16 cellular contexts compared by ENCODE assay signal in genomic region chr10:117568226-117568625, GRCh38. TPM values are rescaled to one million over a fixed set of nuclear protein-coding genes. Genes with fewer than 3 reads are reported as not detected.
DNase-seq lines count a peak whose midpoint lies in the region; ATAC-seq and TF ChIP-seq lines count a peak whose summit lies in the region.
"Had no signal": no experiment of that assay in that cellular context is flagged by ENCODE, and none has a peak within 500 bp of the region (broad histone marks: within the 10 kb centered on the region; RNA-seq: fewer than 3 reads in every experiment).

No MANE protein-coding gene starts in this region.

- H4K8ac ChIP-seq in mesendoderm (ENCODE audit: low read depth, low read length) = no peak overlapping the region

- H3K79me1 ChIP-seq in mesendoderm (ENCODE audit: low read length) = no peaks in the 10 kb centered on the region

- H3K4me1 ChIP-seq in mesendoderm (ENCODE audit: control insufficient read depth, low read depth, low read length) (no peaks in the 10 kb centered on the region), left lung (no peaks in the 10 kb centered on the region)
- H3K4me1 ChIP-seq: BLaER1 had no signal

- H3K36me3 ChIP-seq in mesendoderm (ENCODE audit: control insufficient read depth, insufficient read depth, low read length) (no peaks in the 10 kb centered on the region), left lung (no peaks in the 10 kb centered on the region)
- H3K36me3 ChIP-seq: BLaER1 had no signal

- WGBS in mesendoderm (ENCODE audit: extremely low coverage, insufficient coverage, low lambda C conversion rate) = no CpG with 5 or more reads among the region's 7 CpGs

- intact Hi-C loops in left cardiac atrium (cut with DNase I) (no loop called here), left lung (cut with DNase I) (no loop called here)

- H4K5ac ChIP-seq in mesendoderm (ENCODE audit: low read length) = no peak overlapping the region

- TF ChIP-seq CTCF in fibroblast of mammary gland (conservative IDR thresholded peaks at IDR 0.05; ENCODE audit: control insufficient read depth, insufficient read depth, low read depth, low read length) (no peak), left lung (IDR thresholded peaks at IDR 0.05) (no peak)

- peak; percentile 72 for DNase-seq in GM03348 (ENCODE audit: low spot score)
- peak; percentile 37 for DNase-seq in fibroblast of mammary gland (ENCODE audit: low read depth)
- peak; percentile 33 for DNase-seq in mesendoderm
- no peak for DNase-seq in left cardiac atrium
- no peak for DNase-seq in left lung
- DNase-seq in DMS 273 (lab: John Stamatoyannopoulos, UW; ENCODE audit: unreplicated experiment) = no peak
- DNase-seq in effector CD4-positive, alpha-beta T cell = no peak
- DNase-seq: AML-193; Caco-2; CD8-positive, alpha-beta memory T cell; DMS53; GOT3; H9; IMR-90 had no signal

- H3K9me3 ChIP-seq in left lung = no peaks in the 10 kb centered on the region
- H3K9me3 ChIP-seq: BLaER1, Caco-2 had no signal

- no peak overlapping the region for H2BK5ac ChIP-seq in mesendoderm (ENCODE audit: low read length)

- no peaks in the 10 kb centered on the region for H3K79me2 ChIP-seq in mesendoderm (ENCODE audit: control insufficient read depth, insufficient read depth, low read length)

- no peak overlapping the region for H3K18ac ChIP-seq in mesendoderm (ENCODE audit: low read length)

- ATAC-seq in left cardiac atrium (no peak), left lung (no peak)

- no peak overlapping the region for H2AK5ac ChIP-seq in mesendoderm (ENCODE audit: low read length)

- H3K27me3 ChIP-seq in mesendoderm (ENCODE audit: insufficient read depth, low read length, poor library complexity) (no peaks in the 10 kb centered on the region), left lung (peaks cover 0 to 69% of the 10 kb centered on the region in 2 donors)
- H3K27me3 ChIP-seq: BLaER1 had no signal

- no peak overlapping the region for H2BK15ac ChIP-seq in mesendoderm (replicated peaks; ENCODE audit: low read depth)

- no peak overlapping the region for H3K4ac ChIP-seq in mesendoderm (ENCODE audit: low read depth, low read length)

- no peak overlapping the region for H3K56ac ChIP-seq in mesendoderm (ENCODE audit: low read length)

- H2BK120ac ChIP-seq in mesendoderm (ENCODE audit: low read depth, low read length) = no peak overlapping the region

- H3K27ac ChIP-seq in mesendoderm (ENCODE audit: low read depth, low read length) = no peak overlapping the region
- no peak overlapping the region for H3K27ac ChIP-seq in left lung
- H3K27ac ChIP-seq: BLaER1 had no signal

- H3K23ac ChIP-seq in mesendoderm (ENCODE audit: low read length) = no peak overlapping the region

- no peak overlapping the region for H3K4me2 ChIP-seq in mesendoderm (ENCODE audit: low read length)
- H3K4me2 ChIP-seq: BLaER1 had no signal

- H3K9ac ChIP-seq in mesendoderm (ENCODE audit: low read length) = no peak overlapping the region
- H3K9ac ChIP-seq: BLaER1 had no signal

- H3K4me3 ChIP-seq in fibroblast of mammary gland (ENCODE audit: control insufficient read depth, low read depth, low read length) = no peak overlapping the region
- H3K4me3 ChIP-seq in mesendoderm (ENCODE audit: low read length) = no peak overlapping the region
- H3K4me3 ChIP-seq in left lung = no peak overlapping the region
- H3K4me3 ChIP-seq: BLaER1 had no signal

RNA-seq across cellular contexts. Expression of gene EMX2, which starts 25.7 kb away (rescaled TPM):
- polyA plus RNA-seq in mesendoderm (2013, experiment 1 of 2) = 0.04 TPM
- not detected for polyA plus RNA-seq in mesendoderm (2013, experiment 2 of 2)
- total RNA-seq in left cardiac atrium = under 1 TPM; 0.26 to 0.56 TPM
- total RNA-seq in left lung = not detected
- total RNA-seq: CD8-positive, alpha-beta memory T cell; H9; HT-29; IMR-90 had no signal
- polyA plus RNA-seq: CD8-positive, alpha-beta memory T cell; IMR-90 had no signal

Comparison
In these comparisons a context has a peak if more than half of its experiments do, and no peak if none do; other contexts are left out.
1. DNase-seq: peak in GM03348 (single experiment), fibroblast of mammary gland (single experiment) and mesendoderm (single experiment); none in left cardiac atrium (single experiment), left lung (0 of 2), DMS 273 (single experiment) and effector CD4-positive, alpha-beta T cell (single experiment).